In genomic region chr2:85714841-85715240, GRCh38 we compare ENCODE assay signal across 21 cellular contexts. TPM values are rescaled to one million over a fixed set of nuclear protein-coding genes. Genes with fewer than 3 reads are reported as not detected.
DNase-seq lines count a peak whose midpoint lies in the region; ATAC-seq and TF ChIP-seq lines count a peak whose summit lies in the region.
"Had no signal": no experiment of that assay in that cellular context is flagged by ENCODE, and none has a peak within 500 bp of the region (broad histone marks: within the 10 kb centered on the region; RNA-seq: fewer than 3 reads in every experiment).

No MANE protein-coding gene starts in this region.

- H3K27ac ChIP-seq in HL-60 (replicated peaks) (peak overlapping the region; percentile 91), upper lobe of left lung (peak overlapping the region; percentile 94 to 98 (median 96))

- no peak overlapping the region for H3K4me3 ChIP-seq in HL-60 (replicated peaks; ENCODE audit: insufficient read depth, low read length)
- no peak overlapping the region for H3K4me3 ChIP-seq in upper lobe of left lung
- H3K4me3 ChIP-seq: A549 had no signal

- WGBS in upper lobe of left lung, 2 donors, result 44 to 58% methylated on average over 8 of the region's 8 CpGs

- no peaks in the 10 kb centered on the region for H3K36me3 ChIP-seq in upper lobe of left lung

- H3K9me3 Mint-ChIP-seq in activated CD4-positive, alpha-beta memory T cell treated with anti-CD3 and anti-CD28 coated beads, Interleukin-2, amount 10 ng/mL, durations not matched to agents 7 days and 5 days, result no peaks in the 10 kb centered on the region
- H3K9me3 Mint-ChIP-seq in activated CD4-positive, alpha-beta memory T cell treated with anti-CD3 and anti-CD28 coated beads for 36 hours, result no peaks in the 10 kb centered on the region
- no peaks in the 10 kb centered on the region for H3K9me3 Mint-ChIP-seq in activated CD8-positive, alpha-beta T cell treated with anti-CD3 and anti-CD28 coated beads for 36 hours
- H3K9me3 Mint-ChIP-seq in nephron progenitor cell, result no peaks in the 10 kb centered on the region
- H3K9me3 Mint-ChIP-seq: IgD-negative memory B cell had no signal

- CTCF ChIA-PET in activated CD4-positive, alpha-beta memory T cell treated with anti-CD3 and anti-CD28 coated beads, Interleukin-2, amount 10 ng/mL, durations not matched to agents 7 days and 5 days (lab: Charles Lee), result interaction anchor here (0.6 to 2.4 kb wide), 9 partner anchors 10 to 264 kb away, joined by 3 to 12 read pairs (median 6); no protein-coding TSS in a partner anchor
- CTCF ChIA-PET in activated CD4-positive, alpha-beta memory T cell treated with anti-CD3 and anti-CD28 coated beads for 36 hours (lab: Charles Lee), result interaction anchor here (1.3 kb wide), 1 partner anchor 9 kb away, joined by 4 read pairs; no protein-coding TSS in a partner anchor
- CTCF ChIA-PET in activated CD8-positive, alpha-beta T cell treated with anti-CD3 and anti-CD28 coated beads for 36 hours (lab: Charles Lee), result interaction anchor here (0.9 to 3.3 kb wide), 7 partner anchors 8 to 99 kb away, joined by 3 to 14 read pairs (median 4); no protein-coding TSS in a partner anchor

- ATAC-seq in activated CD8-positive, alpha-beta T cell treated with anti-CD3 and anti-CD28 coated beads for 36 hours, result peak; percentile 39
- ATAC-seq in upper lobe of left lung (ENCODE audit: low FRiP score in 2 of 2) (no peak), GM21825 (IDR thresholded peaks at IDR 0.05; ENCODE audit: unreplicated experiment) (no peak)
- ATAC-seq: A549, HCT116 had no signal

- no peak for TF ChIP-seq CTCF in HL-60 (IDR thresholded peaks at IDR 0.05; ENCODE audit: insufficient read depth, low read length)
- no peak for TF ChIP-seq CTCF in activated CD8-positive, alpha-beta T cell treated with anti-CD3 and anti-CD28 coated beads for 36 hours (IDR thresholded peaks at IDR 0.05)
- no peak for TF ChIP-seq CTCF in upper lobe of left lung (IDR thresholded peaks at IDR 0.05)
- no peak for TF ChIP-seq CTCF in nephron progenitor cell (IDR thresholded peaks at IDR 0.05)

- no peak for TF ChIP-seq EP300 in upper lobe of left lung (IDR thresholded peaks at IDR 0.05)

- no peaks in the 10 kb centered on the region for H3K9me3 ChIP-seq in upper lobe of left lung
- H3K9me3 ChIP-seq: A549 had no signal

- no peak for DNase-seq in activated CD4-positive, alpha-beta memory T cell treated with anti-CD3 and anti-CD28 coated beads, Interleukin-2, amount 10 ng/mL, durations not matched to agents 7 days and 5 days
- no peak for DNase-seq in activated CD4-positive, alpha-beta memory T cell treated with anti-CD3 and anti-CD28 coated beads for 36 hours
- no peak for DNase-seq in HL-60 (ENCODE audit: low read depth in 1 of 2, low spot score in 1 of 2)
- DNase-seq in activated CD8-positive, alpha-beta T cell treated with anti-CD3 and anti-CD28 coated beads for 36 hours, result no peak
- DNase-seq in upper lobe of left lung, result no peak
- no peak for DNase-seq in nephron progenitor cell
- DNase-seq: CD4-positive, alpha-beta memory T cell; EL; GOT3; MM.1S; NCI-H1105 treated with DMSO at 0.1 percent for 48 hours; NCI-H1694 treated with DMSO at 0.1 percent for 48 hours; NCI-H510A; NCI-H774; OCI-M1; Right ventricle myocardium superior had no signal

- intact Hi-C loops in activated CD4-positive, alpha-beta memory T cell treated with anti-CD3 and anti-CD28 coated beads for 36 hours (cut with micrococcal nuclease), result no loop called here
- intact Hi-C loops in activated CD8-positive, alpha-beta T cell treated with anti-CD3 and anti-CD28 coated beads for 36 hours (cut with micrococcal nuclease), result no loop called here

- peaks cover 4% of the 10 kb centered on the region for H3K27me3 Mint-ChIP-seq in activated CD4-positive, alpha-beta memory T cell treated with anti-CD3 and anti-CD28 coated beads, Interleukin-2, amount 10 ng/mL, durations not matched to agents 7 days and 5 days
- H3K27me3 Mint-ChIP-seq in activated CD4-positive, alpha-beta memory T cell treated with anti-CD3 and anti-CD28 coated beads for 36 hours, result no peaks in the 10 kb centered on the region
- no peaks in the 10 kb centered on the region for H3K27me3 Mint-ChIP-seq in activated CD8-positive, alpha-beta T cell treated with anti-CD3 and anti-CD28 coated beads for 36 hours
- peaks cover 10% of the 10 kb centered on the region for H3K27me3 Mint-ChIP-seq in nephron progenitor cell (ENCODE audit: low read depth, poor library complexity)

- no peak overlapping the region for H3K4me3 Mint-ChIP-seq in activated CD4-positive, alpha-beta memory T cell treated with anti-CD3 and anti-CD28 coated beads, Interleukin-2, amount 10 ng/mL, durations not matched to agents 7 days and 5 days
- H3K4me3 Mint-ChIP-seq in activated CD4-positive, alpha-beta memory T cell treated with anti-CD3 and anti-CD28 coated beads for 36 hours, result no peak overlapping the region
- H3K4me3 Mint-ChIP-seq in activated CD8-positive, alpha-beta T cell treated with anti-CD3 and anti-CD28 coated beads for 36 hours, result no peak overlapping the region
- H3K4me3 Mint-ChIP-seq in nephron progenitor cell, result no peak overlapping the region
- H3K4me3 Mint-ChIP-seq: IgD-negative memory B cell had no signal

- peaks cover 48 to 79% (median 60%) of the 10 kb centered on the region in 4 donors for H3K4me1 ChIP-seq in upper lobe of left lung

- POLR2A ChIA-PET in activated CD4-positive, alpha-beta memory T cell treated with anti-CD3 and anti-CD28 coated beads, Interleukin-2, amount 10 ng/mL, durations not matched to agents 7 days and 5 days (lab: Charles Lee), result interaction anchor here (0.7 kb wide), 1 partner anchor 296 kb away, joined by 3 read pairs; the partner anchor contains the start of gene SH2D6
- POLR2A ChIA-PET in activated CD4-positive, alpha-beta memory T cell treated with anti-CD3 and anti-CD28 coated beads for 36 hours (lab: Charles Lee), result no interaction called here
- POLR2A ChIA-PET in activated CD8-positive, alpha-beta T cell treated with anti-CD3 and anti-CD28 coated beads for 36 hours (lab: Charles Lee), result interaction anchor here (0.6 to 0.7 kb wide), 2 partner anchors 84 to 113 kb away, joined by 3 read pairs; no protein-coding TSS in a partner anchor

- no peaks in the 10 kb centered on the region for H3K36me3 Mint-ChIP-seq in activated CD4-positive, alpha-beta memory T cell treated with anti-CD3 and anti-CD28 coated beads, Interleukin-2, amount 10 ng/mL, durations not matched to agents 7 days and 5 days (ENCODE audit: low read depth)
- no peaks in the 10 kb centered on the region for H3K36me3 Mint-ChIP-seq in activated CD4-positive, alpha-beta memory T cell treated with anti-CD3 and anti-CD28 coated beads for 36 hours
- no peaks in the 10 kb centered on the region for H3K36me3 Mint-ChIP-seq in activated CD8-positive, alpha-beta T cell treated with anti-CD3 and anti-CD28 coated beads for 36 hours (ENCODE audit: low read depth)
- H3K36me3 Mint-ChIP-seq in nephron progenitor cell (ENCODE audit: low read depth), result no peaks in the 10 kb centered on the region
- H3K36me3 Mint-ChIP-seq: CD4-positive, alpha-beta memory T cell; IgD-negative memory B cell had no signal

- H3K27ac Mint-ChIP-seq in activated CD4-positive, alpha-beta memory T cell treated with anti-CD3 and anti-CD28 coated beads, Interleukin-2, amount 10 ng/mL, durations not matched to agents 7 days and 5 days, result peak overlapping the region; percentile 59
- no peak overlapping the region for H3K27ac Mint-ChIP-seq in activated CD4-positive, alpha-beta memory T cell treated with anti-CD3 and anti-CD28 coated beads for 36 hours
- H3K27ac Mint-ChIP-seq in activated CD8-positive, alpha-beta T cell treated with anti-CD3 and anti-CD28 coated beads for 36 hours, result no peak overlapping the region
- H3K27ac Mint-ChIP-seq in nephron progenitor cell, result no peak overlapping the region
- H3K27ac Mint-ChIP-seq: CD4-positive, alpha-beta memory T cell; IgD-negative memory B cell had no signal

- H3K27me3 ChIP-seq in HL-60 (ENCODE audit: insufficient read depth, poor library complexity, severe bottlenecking), result no peaks in the 10 kb centered on the region
- H3K27me3 ChIP-seq in upper lobe of left lung, result no peaks in the 10 kb centered on the region

- peaks cover 42% of the 10 kb centered on the region for H3K4me1 Mint-ChIP-seq in activated CD4-positive, alpha-beta memory T cell treated with anti-CD3 and anti-CD28 coated beads, Interleukin-2, amount 10 ng/mL, durations not matched to agents 7 days and 5 days
- H3K4me1 Mint-ChIP-seq in activated CD4-positive, alpha-beta memory T cell treated with anti-CD3 and anti-CD28 coated beads for 36 hours (ENCODE audit: low read depth), result no peaks in the 10 kb centered on the region
- peaks cover 4% of the 10 kb centered on the region for H3K4me1 Mint-ChIP-seq in activated CD8-positive, alpha-beta T cell treated with anti-CD3 and anti-CD28 coated beads for 36 hours (ENCODE audit: low read depth)
- H3K4me1 Mint-ChIP-seq in nephron progenitor cell, result peaks cover 31% of the 10 kb centered on the region

- TF ChIP-seq POLR2A in upper lobe of left lung (IDR thresholded peaks at IDR 0.05), result no peak

RNA-seq across cellular contexts. Expression of gene GNLY, which starts 20.7 kb away (rescaled TPM):
- total RNA-seq in activated CD4-positive, alpha-beta memory T cell treated with anti-CD3 and anti-CD28 coated beads, Interleukin-2, amount 10 ng/mL, durations not matched to agents 7 days and 5 days, result 100 to 1,000 TPM; 569 to 599 TPM
- 10 to 100 TPM; 21.5 to 22.8 TPM for total RNA-seq in activated CD4-positive, alpha-beta memory T cell treated with anti-CD3 and anti-CD28 coated beads for 36 hours
- 10 to 100 TPM; 46.7 to 52.6 TPM for total RNA-seq in activated CD8-positive, alpha-beta T cell treated with anti-CD3 and anti-CD28 coated beads for 36 hours
- total RNA-seq in upper lobe of left lung, result 10 to 100 TPM; 12.2 to 24.7 (median 21.0) TPM
- total RNA-seq: LHCN-M2 had no signal

RNA-seq across cellular contexts. Expression of gene ATOH8, which starts 39.0 kb away (rescaled TPM):
- total RNA-seq in activated CD4-positive, alpha-beta memory T cell treated with anti-CD3 and anti-CD28 coated beads, Interleukin-2, amount 10 ng/mL, durations not matched to agents 7 days and 5 days, result under 1 TPM; 0.55 to 0.78 TPM
- not detected for total RNA-seq in activated CD4-positive, alpha-beta memory T cell treated with anti-CD3 and anti-CD28 coated beads for 36 hours
- total RNA-seq in activated CD8-positive, alpha-beta T cell treated with anti-CD3 and anti-CD28 coated beads for 36 hours, result not detected
- 100 to 1,000 TPM in 2 of 6 donors, 10 to 100 TPM in 4; 60.2 to 121 (median 85.1) TPM for total RNA-seq in upper lobe of left lung
- total RNA-seq: CD4-positive, alpha-beta memory T cell had no signal

RNA-seq across cellular contexts. Expression of gene SFTPB, which starts 46.8 kb away (rescaled TPM):
- not detected for total RNA-seq in activated CD4-positive, alpha-beta memory T cell treated with anti-CD3 and anti-CD28 coated beads, Interleukin-2, amount 10 ng/mL, durations not matched to agents 7 days and 5 days
- not detected for total RNA-seq in activated CD4-positive, alpha-beta memory T cell treated with anti-CD3 and anti-CD28 coated beads for 36 hours
- total RNA-seq in activated CD8-positive, alpha-beta T cell treated with anti-CD3 and anti-CD28 coated beads for 36 hours, result not detected
- over 10,000 TPM; 10,501 to 67,270 (median 33,394) TPM for total RNA-seq in upper lobe of left lung
- total RNA-seq: CD4-positive, alpha-beta memory T cell; LHCN-M2 had no signal

Comparison
In these comparisons a context has a peak if more than half of its experiments do, and no peak if none do; other contexts are left out.
1. RNA of gene GNLY, which starts 20.7 kb away (total RNA-seq): 569 to 599 TPM in activated CD4-positive, alpha-beta memory T cell treated with anti-CD3 and anti-CD28 coated beads, Interleukin-2, amount 10 ng/mL, durations not matched to agents 7 days and 5 days; 46.7 to 52.6 TPM in activated CD8-positive, alpha-beta T cell treated with anti-CD3 and anti-CD28 coated beads for 36 hours, 12.2 to 24.7 TPM in upper lobe of left lung and 21.5 to 22.8 TPM in activated CD4-positive, alpha-beta memory T cell treated with anti-CD3 and anti-CD28 coated beads for 36 hours; every median in the first group is over 10 times any median in the second.
2. RNA of gene ATOH8, which starts 39.0 kb away (total RNA-seq): 60.2 to 121 TPM in upper lobe of left lung; 0.55 to 0.78 TPM in activated CD4-positive, alpha-beta memory T cell treated with anti-CD3 and anti-CD28 coated beads, Interleukin-2, amount 10 ng/mL, durations not matched to agents 7 days and 5 days, not detected in activated CD4-positive, alpha-beta memory T cell treated with anti-CD3 and anti-CD28 coated beads for 36 hours and not detected in activated CD8-positive, alpha-beta T cell treated with anti-CD3 and anti-CD28 coated beads for 36 hours; every median in the first group is over 10 times any median in the second.
3. RNA of gene SFTPB, which starts 46.8 kb away (total RNA-seq): 10,501 to 67,270 TPM in upper lobe of left lung; not detected in activated CD4-positive, alpha-beta memory T cell treated with anti-CD3 and anti-CD28 coated beads, Interleukin-2, amount 10 ng/mL, durations not matched to agents 7 days and 5 days, not detected in activated CD4-positive, alpha-beta memory T cell treated with anti-CD3 and anti-CD28 coated beads for 36 hours and not detected in activated CD8-positive, alpha-beta T cell treated with anti-CD3 and anti-CD28 coated beads for 36 hours; every median in the first group is over 1,000 times any median in the second.